ENCODE assay signal across 8 cellular contexts in genomic region chr6:121430514-121431460, GRCh38. TPM values are rescaled to one million over a fixed set of nuclear protein-coding genes. Genes with fewer than 3 reads are reported as not detected.
A peak's percentile ranks its signal among the peaks of the same experiment; 100 is the strongest.
DNase-seq lines count a peak whose midpoint lies in the region; ATAC-seq and TF ChIP-seq lines count a peak whose summit lies in the region.

No MANE protein-coding gene starts in this region.

- no peak for DNase-seq in AG04449 (ENCODE audit: low read depth, low spot score)
- no peak for DNase-seq in HFF-Myc (ENCODE audit: extremely low read depth, low read depth)
- DNase-seq in adipocyte (ENCODE audit: low read depth) = peak; percentile 81
- no peak for DNase-seq in vagina (ENCODE audit: extremely low spot score in 2 of 2)
- DNase-seq in activated naive CD4-positive, alpha-beta T cell treated with anti-CD3 and anti-CD28 coated beads, Interleukin-2, amount 50 U/mL, for 16 hours = no peak

- no peaks in the 10 kb centered on the region for H3K36me3 ChIP-seq in adipocyte (ENCODE audit: control insufficient read depth, insufficient read depth, low read length, severe bottlenecking)
- H3K36me3 ChIP-seq in iPS-18a (ENCODE audit: control insufficient read depth, low read depth, low read length) = no peaks in the 10 kb centered on the region
- no peaks in the 10 kb centered on the region for H3K36me3 ChIP-seq in vagina

- H3K9ac ChIP-seq in adipocyte (ENCODE audit: low read length) (no peak overlapping the region), iPS-18a (ENCODE audit: low read length) (peak overlapping the region; percentile 50)

- CTCF ChIA-PET in AG04449 (lab: Yijun Ruan, JAX) = interaction anchor here (0.6 to 5.7 kb wide), 43 partner anchors 9 to 860 kb away, joined by 3 to 131 read pairs (median 3); no protein-coding TSS in a partner anchor

- H3K4me3 ChIP-seq in AG04449 (ENCODE audit: low read depth, low read length) (no peak overlapping the region), HFF-Myc (replicated peaks; ENCODE audit: low read depth, low read length) (no peak overlapping the region), adipocyte (ENCODE audit: low read length) (no peak overlapping the region), iPS-18a (ENCODE audit: low read length) (peak overlapping the region; percentile 52), vagina (no peak overlapping the region)

- ATAC-seq in HG02642 (IDR thresholded peaks at IDR 0.05; ENCODE audit: poor library complexity, unreplicated experiment) = no peak
- no peak for ATAC-seq in HG03457 (IDR thresholded peaks at IDR 0.05; ENCODE audit: unreplicated experiment)

- TF ChIP-seq CTCF in AG04449 (IDR thresholded peaks at IDR 0.05; ENCODE audit: insufficient read depth, low read length, missing control alignments) (peak; percentile 54), HFF-Myc (IDR thresholded peaks at IDR 0.05; ENCODE audit: low read depth, low read length, missing control alignments) (peak; percentile 51), vagina (IDR thresholded peaks at IDR 0.05) (peak; percentile 53 to 73 (median 70))

- no peak for TF ChIP-seq POLR2A in vagina (IDR thresholded peaks at IDR 0.05)

- H3K9me3 ChIP-seq in adipocyte (ENCODE audit: control insufficient read depth, low read length) (no peaks in the 10 kb centered on the region), iPS-18a (ENCODE audit: control insufficient read depth, low read depth, low read length) (no peaks in the 10 kb centered on the region), vagina (no peaks in the 10 kb centered on the region)

- H3K27me3 ChIP-seq in adipocyte (replicated peaks; ENCODE audit: control insufficient read depth, insufficient read depth, low read length) = no peaks in the 10 kb centered on the region
- no peaks in the 10 kb centered on the region for H3K27me3 ChIP-seq in iPS-18a (ENCODE audit: control insufficient read depth, insufficient read depth, low read length)
- no peaks in the 10 kb centered on the region for H3K27me3 ChIP-seq in vagina

- intact Hi-C loops in vagina (cut with DNase I) = loop anchor here (10.0 kb wide), 1 partner anchor 424 kb away; no protein-coding TSS in a partner anchor

- H3K4me1 ChIP-seq in adipocyte (ENCODE audit: control insufficient read depth, insufficient read depth, low read length) (peaks cover 11% of the 10 kb centered on the region), iPS-18a (ENCODE audit: control insufficient read depth, low read depth, low read length) (peaks cover 42% of the 10 kb centered on the region), vagina (peaks cover 36% of the 10 kb centered on the region)

- H3K27ac ChIP-seq in iPS-18a (ENCODE audit: low read length) (peak overlapping the region; percentile 80), vagina (peak overlapping the region; percentile 44)

- POLR2A ChIA-PET in AG04449 (lab: Yijun Ruan, JAX) = no interaction called here

RNA-seq across cellular contexts. Expression of gene GJA1, which starts 4.7 kb away (rescaled TPM):
- 261 TPM for total RNA-seq in vagina
